ENCODE assay signal across 8 cellular contexts in genomic region chr6:41785689-41786450, GRCh38. TPM values are rescaled to one million over a fixed set of nuclear protein-coding genes. Genes with fewer than 3 reads are reported as not detected.
DNase-seq lines count a peak whose midpoint lies in the region; ATAC-seq and TF ChIP-seq lines count a peak whose summit lies in the region.

No MANE protein-coding gene starts in this region.

- peak overlapping the region; percentile 84 for H3K9ac ChIP-seq in neuronal stem cell (ENCODE audit: low read depth, low read length, poor library complexity)

- H3K4me2 ChIP-seq in neuronal stem cell (ENCODE audit: insufficient read depth, low read length, poor library complexity, severe bottlenecking): peak overlapping the region; percentile 90

- H3K36me3 ChIP-seq in neuronal stem cell (replicated peaks in 1 of 2; ENCODE audit: control insufficient read depth in 2 of 2, insufficient read depth in 2 of 2, low read length in 2 of 2): peaks cover 14 to 21% of the 10 kb centered on the region in 2 donors

- H2BK15ac ChIP-seq in neuronal stem cell (ENCODE audit: low read length): peak overlapping the region; percentile 94

- H4K8ac ChIP-seq in neuronal stem cell (ENCODE audit: low read depth, low read length): no peak overlapping the region

- H2BK12ac ChIP-seq in neuronal stem cell (ENCODE audit: low read length): peak overlapping the region; percentile 93

- H3K27ac ChIP-seq in neuronal stem cell (replicated peaks; ENCODE audit: low read length): no peak overlapping the region

- peaks cover 6% of the 10 kb centered on the region for H3K36me3 Mint-ChIP-seq in activated naive CD4-positive, alpha-beta T cell treated with anti-CD3 and anti-CD28 coated beads, Interleukin-2, amount 50 U/mL, for 24 hours
- H3K36me3 Mint-ChIP-seq in T-helper 17 cell (ENCODE audit: low read depth): peaks cover 3% of the 10 kb centered on the region

- peak overlapping the region; percentile 97 for H2AK5ac ChIP-seq in neuronal stem cell (ENCODE audit: low read depth, low read length)

- H3K9me3 ChIP-seq in T-helper 17 cell (ENCODE audit: control insufficient read depth, low read length, poor library complexity, severe bottlenecking) (no peaks in the 10 kb centered on the region), neuronal stem cell (replicated peaks in 1 of 2; ENCODE audit: control insufficient read depth in 2 of 2, insufficient read depth in 1 of 2, low read depth in 1 of 2, low read length in 2 of 2) (no peaks in the 10 kb centered on the region)

- no peak for DNase-seq in activated naive CD4-positive, alpha-beta T cell treated with Interleukin-2 at 50 U/mL for 16 hours
- no peak for DNase-seq in T-helper 17 cell
- DNase-seq in fibroblast of pulmonary artery (ENCODE audit: low read depth): peak; percentile 29
- no peak for DNase-seq in neuronal stem cell (ENCODE audit: low spot score)
- no peak for DNase-seq in central memory CD4-positive, alpha-beta T cell
- DNase-seq in iPS-NIHi7 (ENCODE audit: extremely low spot score): no peak
- DNase-seq in HK-2 (ENCODE audit: unreplicated experiment): no peak

- peak overlapping the region; percentile 6 for H3K4ac ChIP-seq in neuronal stem cell (ENCODE audit: low read length)

- peak overlapping the region; percentile 90 for H3K14ac ChIP-seq in neuronal stem cell (ENCODE audit: low read length)

- ATAC-seq in T-helper 17 cell: no peak

- peak overlapping the region; percentile 97 for H3K4me3 Mint-ChIP-seq in activated naive CD4-positive, alpha-beta T cell treated with anti-CD3 and anti-CD28 coated beads, Interleukin-2, amount 50 U/mL, for 24 hours
- H3K4me3 Mint-ChIP-seq in T-helper 17 cell: peak overlapping the region; percentile 94

- no peak for TF ChIP-seq CTCF in fibroblast of pulmonary artery (IDR thresholded peaks at IDR 0.05; ENCODE audit: low read length, missing control alignments)

- peak overlapping the region; percentile 92 for H3K18ac ChIP-seq in neuronal stem cell (ENCODE audit: low read length)

- H3K27me3 Mint-ChIP-seq in activated naive CD4-positive, alpha-beta T cell treated with anti-CD3 and anti-CD28 coated beads, Interleukin-2, amount 50 U/mL, for 24 hours: no peaks in the 10 kb centered on the region
- H3K27me3 Mint-ChIP-seq in T-helper 17 cell: peaks cover 5% of the 10 kb centered on the region

- peak overlapping the region; percentile 93 for H2AFZ ChIP-seq in neuronal stem cell (ENCODE audit: low read length)

- no peaks in the 10 kb centered on the region for H3K9me3 Mint-ChIP-seq in activated naive CD4-positive, alpha-beta T cell treated with anti-CD3 and anti-CD28 coated beads, Interleukin-2, amount 50 U/mL, for 24 hours

- WGBS in neuronal stem cell (ENCODE audit: extremely low coverage in 2 of 2, insufficient read length in 2 of 2, insufficient replicate concordance in 1 of 2), 2 donors: no CpG with 5 or more reads among the region's 29 CpGs

- H2BK120ac ChIP-seq in neuronal stem cell (ENCODE audit: low read depth, low read length): no peak overlapping the region

- no peak overlapping the region for H4K91ac ChIP-seq in neuronal stem cell (ENCODE audit: low read depth, low read length, poor library complexity)

- H3K27me3 ChIP-seq in neuronal stem cell (ENCODE audit: control insufficient read depth in 3 of 3, insufficient read depth in 3 of 3, low read depth in 1 of 3, low read length in 3 of 3): no peaks in the 10 kb centered on the region

- peak overlapping the region; percentile 56 for H2BK5ac ChIP-seq in neuronal stem cell (ENCODE audit: low read length)

- H3K4me1 Mint-ChIP-seq in activated naive CD4-positive, alpha-beta T cell treated with anti-CD3 and anti-CD28 coated beads, Interleukin-2, amount 50 U/mL, for 24 hours: peaks cover 19% of the 10 kb centered on the region
- H3K4me1 Mint-ChIP-seq in T-helper 17 cell: peaks cover 15% of the 10 kb centered on the region

- H3K79me1 ChIP-seq in neuronal stem cell (ENCODE audit: low read depth, low read length): no peaks in the 10 kb centered on the region

- H3K27ac Mint-ChIP-seq in activated naive CD4-positive, alpha-beta T cell treated with anti-CD3 and anti-CD28 coated beads, Interleukin-2, amount 50 U/mL, for 24 hours: peak overlapping the region; percentile 55
- no peak overlapping the region for H3K27ac Mint-ChIP-seq in T-helper 17 cell

- peaks cover 6 to 11% of the 10 kb centered on the region in 2 donors for H3K4me1 ChIP-seq in neuronal stem cell (ENCODE audit: control insufficient read depth in 2 of 2, insufficient read depth in 1 of 2, low read depth in 1 of 2, low read length in 2 of 2)

- H3K23ac ChIP-seq in neuronal stem cell (ENCODE audit: low read depth, low read length, poor library complexity): peak overlapping the region; percentile 66

- H3K4me3 ChIP-seq in fibroblast of pulmonary artery (replicated peaks; ENCODE audit: low read depth, low read length) (peak overlapping the region; percentile 100), neuronal stem cell (ENCODE audit: low read length in 2 of 2) (peak overlapping the region; percentile 77 to 79)

RNA-seq across cellular contexts. Expression of gene TOMM6, which starts 1.6 kb away (rescaled TPM):
- 100 to 1,000 TPM in 1 of 2 donors, 10 to 100 TPM in 1; 99.1 to 111 TPM for total RNA-seq in T-helper 17 cell
- 238 TPM for polyA plus RNA-seq in neuronal stem cell (2013, experiment 1 of 2)
- 259 TPM for polyA plus RNA-seq in neuronal stem cell (2013, experiment 2 of 2)

RNA-seq across cellular contexts. Expression of gene PRICKLE4, which starts 5.3 kb away (rescaled TPM):
- not detected for total RNA-seq in T-helper 17 cell
- 0.59 TPM for polyA plus RNA-seq in neuronal stem cell (2013, experiment 1 of 2)
- polyA plus RNA-seq in neuronal stem cell (2013, experiment 2 of 2): 1.0 TPM

RNA-seq across cellular contexts. Expression of gene FRS3, which starts 6.2 kb away (rescaled TPM):
- total RNA-seq in T-helper 17 cell: 1 to 10 TPM; 5.2 to 6.9 TPM
- 8.3 TPM for polyA plus RNA-seq in neuronal stem cell (2013, experiment 1 of 2)
- 8.2 TPM for polyA plus RNA-seq in neuronal stem cell (2013, experiment 2 of 2)

RNA-seq across cellular contexts. Expression of gene PGC, which starts 38.7 kb away (rescaled TPM):
- total RNA-seq in T-helper 17 cell: not detected
- 0.03 TPM for polyA plus RNA-seq in neuronal stem cell (2013, experiment 1 of 2)
- polyA plus RNA-seq in neuronal stem cell (2013, experiment 2 of 2): 0.07 TPM

RNA-seq across cellular contexts. Expression of gene TFEB, which starts 50.5 kb away (rescaled TPM):
- 10 to 100 TPM; 17.6 to 18.9 TPM for total RNA-seq in T-helper 17 cell
- polyA plus RNA-seq in neuronal stem cell (2013, experiment 1 of 2): 1.1 TPM
- polyA plus RNA-seq in neuronal stem cell (2013, experiment 2 of 2): 1.1 TPM
